Comparison of ENCODE assay signal across 23 cellular contexts in genomic region chr2:191630313-191630712, GRCh38.
"Had no signal": no experiment of that assay in that cellular context is flagged by ENCODE, and none has a peak within 500 bp of the region (broad histone marks: within the 10 kb centered on the region; RNA-seq: fewer than 3 reads in every experiment).

No MANE protein-coding gene starts in this region.

- H3K27ac ChIP-seq: VCaP had no signal

- H3K9me3 ChIP-seq: MG63 had no signal

- H3K4me3 ChIP-seq: MG63 had no signal

- ATAC-seq: activated CD8-positive, alpha-beta T cell treated with anti-CD3 and anti-CD28 coated beads for 36 hours; activated naive CD4-positive, alpha-beta T cell treated with anti-CD3 and anti-CD28 coated beads, Interleukin-2, amount 50 U/mL, for 72 hours; activated naive CD8-positive, alpha-beta T cell treated with anti-CD3 and anti-CD28 coated beads, Interleukin-2, amount 50 U/mL, for 24 hours had no signal

- DNase-seq: activated CD4-positive, alpha-beta T cell treated with anti-CD3 and anti-CD28 coated beads, Interleukin-2, amount 50 U/mL, for 1 hour; activated CD4-positive, CD25-positive, alpha-beta regulatory T cell; activated CD8-positive, alpha-beta memory T cell treated with anti-CD3 and anti-CD28 coated beads, Interleukin-2, amount 50 U/mL, for 4 hours; activated CD8-positive, alpha-beta T cell treated with anti-CD3 and anti-CD28 coated beads for 36 hours; activated effector memory CD4-positive, alpha-beta T cell treated with anti-CD3 and anti-CD28 coated beads, Interleukin-2, amount 50 U/mL, for 16 hours; activated naive CD4-positive, alpha-beta T cell treated with Interleukin-2 at 50 U/mL for 16 hours; activated naive CD8-positive, alpha-beta T cell treated with anti-CD3 and anti-CD28 coated beads, Interleukin-2, amount 50 U/mL, for 24 hours; amygdala; MG63; MV-4-11; NCI-H1092 treated with DMSO at 0.1 percent for 48 hours; NCI-H1417 treated with DMSO at 0.1 percent for 48 hours; NCI-H1694; NCI-H2029; NCI-H2107; NCI-H2171 treated with DMSO at 0.1 percent for 48 hours; NCI-H345; NCI-H510A; SHP77; T-helper 2 cell; T1000 had no signal

- H3K36me3 ChIP-seq: MG63 had no signal

- H3K27me3 ChIP-seq: MG63 had no signal
